12 cellular contexts compared by ENCODE assay signal in genomic region chr10:122476034-122476695, GRCh38. TPM values are rescaled to one million over a fixed set of nuclear protein-coding genes. Genes with fewer than 3 reads are reported as not detected.
DNase-seq lines count a peak whose midpoint lies in the region; ATAC-seq, FAIRE-seq and TF ChIP-seq lines count a peak whose summit lies in the region.
"Had no signal": no experiment of that assay in that cellular context is flagged by ENCODE, and none has a peak within 500 bp of the region (broad histone marks: within the 10 kb centered on the region; RNA-seq: fewer than 3 reads in every experiment).

No MANE protein-coding gene starts in this region.

- FAIRE-seq in HepG2 (lab: Jason Lieb, UNC), result no peak

- intact Hi-C loops in HepG2 (cut with micrococcal nuclease; ENCODE audit: unreplicated experiment) (no loop called here), right lobe of liver (cut with DNase I) (no loop called here), left lung (cut with DNase I) (no loop called here)
- intact Hi-C loops in activated T-helper 1 cell treated with anti-CD3 and anti-CD28 coated beads, Interleukin-12 subunit alpha, Interleukin-12 subunit beta, Interleukin-2, Interleukin-4 antibody, amounts not matched to agents 30 ng/mL and 10 ng/mL and 1 ng/mL, durations not matched to agents 14 hours and 24 hours and 36 hours (cut with micrococcal nuclease), result no loop called here

- TF ChIP-seq POLR2A in HepG2 (IDR thresholded peaks at IDR 0.05; ENCODE audit: insufficient read depth in 1 of 2, low read depth in 2 of 2, low read length in 2 of 2) (no peak), right lobe of liver (IDR thresholded peaks at IDR 0.05) (no peak)

- H3K27ac ChIP-seq in HepG2 (ENCODE audit: extremely low read length, insufficient read depth, low read length), result no peak overlapping the region
- no peak overlapping the region for H3K27ac ChIP-seq in right lobe of liver
- no peak overlapping the region for H3K27ac ChIP-seq in left lung
- H3K27ac ChIP-seq: KMS-11 had no signal

- TF ChIP-seq EP300 in HepG2 (IDR thresholded peaks at IDR 0.05; ENCODE audit: low read depth in 2 of 2, low read length in 2 of 2) (no peak), HepG2 (CRISPR knock-in tag; IDR thresholded peaks at IDR 0.05; ENCODE audit: borderline replicate concordance) (no peak)

- no TSS peak for BruUV-seq in HepG2 (replicated peaks; lab: Mats Ljungman, UMichigan)

- TF ChIP-seq CTCF in HepG2 (CRISPR knock-in tag; IDR thresholded peaks at IDR 0.05) (no peak), right lobe of liver (IDR thresholded peaks at IDR 0.05) (no peak), brain (conservative IDR thresholded peaks at IDR 0.05) (no peak), left lung (IDR thresholded peaks at IDR 0.05) (no peak)

- ATAC-seq in HepG2 (peak; percentile 48; the same call in 2 of the 3 replicates), right lobe of liver (no peak), left lung (no peak)

- peaks cover 4% of the 10 kb centered on the region for H3K27me3 Mint-ChIP-seq in brain
- H3K27me3 Mint-ChIP-seq in activated T-helper 1 cell treated with anti-CD3 and anti-CD28 coated beads, Interleukin-12 subunit alpha, Interleukin-12 subunit beta, Interleukin-2, Interleukin-4 antibody, amounts not matched to agents 30 ng/mL and 10 ng/mL and 1 ng/mL, durations not matched to agents 14 hours and 24 hours and 36 hours (ENCODE audit: insufficient read depth), result peaks cover 20% of the 10 kb centered on the region

- H3K9me3 Mint-ChIP-seq in brain, result peaks cover 0 to 2% (median 0%) of the 10 kb centered on the region in 5 experiments
- H3K9me3 Mint-ChIP-seq in activated T-helper 1 cell treated with anti-CD3 and anti-CD28 coated beads, Interleukin-12 subunit alpha, Interleukin-12 subunit beta, Interleukin-2, Interleukin-4 antibody, amounts not matched to agents 30 ng/mL and 10 ng/mL and 1 ng/mL, durations not matched to agents 14 hours and 24 hours and 36 hours, result no peaks in the 10 kb centered on the region

- peak overlapping the region; percentile 81 to 93 (median 92) for H3K27ac Mint-ChIP-seq in brain
- H3K27ac Mint-ChIP-seq in activated T-helper 1 cell treated with anti-CD3 and anti-CD28 coated beads, Interleukin-12 subunit alpha, Interleukin-12 subunit beta, Interleukin-2, Interleukin-4 antibody, amounts not matched to agents 30 ng/mL and 10 ng/mL and 1 ng/mL, durations not matched to agents 14 hours and 24 hours and 36 hours, result no peak overlapping the region

- in situ Hi-C loops in HepG2 (cut with HindIII; ENCODE audit: extremely low pct_ligation_motif_present, low pct_unique_long_range_greater_than_20kb), result no loop called here

- POLR2A ChIA-PET in HepG2 (lab: Yijun Ruan, JAX), result no interaction called here

- no peaks in the 10 kb centered on the region for H3K36me3 Mint-ChIP-seq in brain
- H3K36me3 Mint-ChIP-seq in activated T-helper 1 cell treated with anti-CD3 and anti-CD28 coated beads, Interleukin-12 subunit alpha, Interleukin-12 subunit beta, Interleukin-2, Interleukin-4 antibody, amounts not matched to agents 30 ng/mL and 10 ng/mL and 1 ng/mL, durations not matched to agents 14 hours and 24 hours and 36 hours (ENCODE audit: low read depth), result no peaks in the 10 kb centered on the region

- no peaks in the 10 kb centered on the region for H3K79me2 ChIP-seq in HepG2 (ENCODE audit: insufficient read depth, low read length)

- CTCF ChIA-PET in HepG2 (lab: Yijun Ruan, JAX; ENCODE audit: low intra/inter-chr PET ratio, low total read pairs), result no interaction called here

- H2AFZ ChIP-seq in HepG2 (ENCODE audit: low read length), result no peak overlapping the region

- H4K20me1 ChIP-seq in HepG2 (ENCODE audit: insufficient read depth, low read length), result no peaks in the 10 kb centered on the region

- peak overlapping the region; percentile 6; the same call in 1 of the 2 replicates for H3K4me2 ChIP-seq in HepG2 (ENCODE audit: low read depth, low read length)
- H3K4me2 ChIP-seq: KMS-11 had no signal

- TF ChIP-seq RAD21 in HepG2 (CRISPR knock-in tag; IDR thresholded peaks at IDR 0.05), result no peak

- peaks cover 66% of the 10 kb centered on the region for H3K4me1 Mint-ChIP-seq in brain
- no peaks in the 10 kb centered on the region for H3K4me1 Mint-ChIP-seq in activated T-helper 1 cell treated with anti-CD3 and anti-CD28 coated beads, Interleukin-12 subunit alpha, Interleukin-12 subunit beta, Interleukin-2, Interleukin-4 antibody, amounts not matched to agents 30 ng/mL and 10 ng/mL and 1 ng/mL, durations not matched to agents 14 hours and 24 hours and 36 hours (ENCODE audit: low read depth)

- no peak overlapping the region for H3K9ac ChIP-seq in HepG2 (ENCODE audit: insufficient read depth, low read depth, low read length)
- H3K9ac ChIP-seq: KMS-11 had no signal

- no peaks in the 10 kb centered on the region for H3K9me3 ChIP-seq in HepG2 (ENCODE audit: low read length)
- H3K9me3 ChIP-seq in right lobe of liver, result no peaks in the 10 kb centered on the region
- no peaks in the 10 kb centered on the region for H3K9me3 ChIP-seq in left lung

- H3K4me1 ChIP-seq in HepG2 (ENCODE audit: insufficient read depth, low read length), result 0 out of 2 replicates have a peak, but pooled peaks cover 8% of the 10 kb centered on the region
- peaks cover 0 to 2% (median 0%) of the 10 kb centered on the region in 4 donors for H3K4me1 ChIP-seq in right lobe of liver
- peaks cover 6% of the 10 kb centered on the region in 2 donors for H3K4me1 ChIP-seq in left lung

- no peak overlapping the region for H3K4me3 ChIP-seq in HepG2 (replicated peaks in 1 of 3; ENCODE audit: insufficient read depth in 1 of 3, low read depth in 2 of 3, low read length in 3 of 3)
- no peak overlapping the region for H3K4me3 ChIP-seq in right lobe of liver
- no peak overlapping the region for H3K4me3 ChIP-seq in left lung
- H3K4me3 ChIP-seq: skin epidermis had no signal

- peaks cover 3 to 56% of the 10 kb centered on the region in 2 experiments; a peak in 4 of 5 replicates for H3K27me3 ChIP-seq in HepG2 (ENCODE audit: control insufficient read depth in 1 of 2, insufficient read depth in 2 of 2, low read length in 2 of 2)
- no peaks in the 10 kb centered on the region for H3K27me3 ChIP-seq in right lobe of liver
- H3K27me3 ChIP-seq in left lung, result peaks cover 0 to 4% of the 10 kb centered on the region in 2 donors

- no peaks in the 10 kb centered on the region for H3K36me3 ChIP-seq in HepG2 (replicated peaks in 1 of 2; ENCODE audit: control insufficient read depth in 1 of 2, insufficient read depth in 2 of 2, low read length in 2 of 2)
- no peaks in the 10 kb centered on the region for H3K36me3 ChIP-seq in right lobe of liver
- H3K36me3 ChIP-seq in left lung, result no peaks in the 10 kb centered on the region

- DNase-seq in HepG2 (ENCODE audit: low spot score), result no peak
- no peak for DNase-seq in right lobe of liver
- DNase-seq in left lung, result peak; percentile 23 to 38
- DNase-seq in activated gamma-delta T cell (lab: John Stamatoyannopoulos, UW), result no peak
- DNase-seq in MV-4-11 (lab: John Stamatoyannopoulos, UW), result no peak
- no peak for DNase-seq in activated T-helper 1 cell treated with anti-CD3 and anti-CD28 coated beads, Interleukin-12 subunit alpha, Interleukin-12 subunit beta, Interleukin-2, Interleukin-4 antibody, amounts not matched to agents 30 ng/mL and 10 ng/mL and 1 ng/mL, durations not matched to agents 14 hours and 24 hours and 36 hours (ENCODE audit: low spot score)
- no peak for DNase-seq in HuH-7 (ENCODE audit: low spot score)
- DNase-seq: amniotic stem cell, EL had no signal

- peak overlapping the region; percentile 53 to 80 (median 61) for H3K4me3 Mint-ChIP-seq in brain
- H3K4me3 Mint-ChIP-seq in activated T-helper 1 cell treated with anti-CD3 and anti-CD28 coated beads, Interleukin-12 subunit alpha, Interleukin-12 subunit beta, Interleukin-2, Interleukin-4 antibody, amounts not matched to agents 30 ng/mL and 10 ng/mL and 1 ng/mL, durations not matched to agents 14 hours and 24 hours and 36 hours, result no peak overlapping the region

- 6% methylated on average over 7 of the region's 12 CpGs for WGBS in HepG2 (ENCODE audit: low lambda C conversion rate)
- no CpG with 5 or more reads among the region's 12 CpGs for WGBS in right lobe of liver (ENCODE audit: insufficient coverage, low coverage, low lambda C conversion rate, missing lambda C conversion rate)

RNA-seq across cellular contexts. Expression of gene HTRA1, which starts 14.8 kb away (rescaled TPM):
- total RNA-seq in HepG2 (2016; rRNA removed; fragmentation: Illumina TruSeq; extraction: Trizol), result 0.17 and 0.40 TPM in 2 replicates
- total RNA-seq in HepG2 (2016; cell fraction: cytosol; rRNA removed; fragmentation: Illumina TruSeq; extraction: Trizol; ENCODE audit: low read depth), result 0.10 TPM in 1 of 2 replicates, not detected in the other
- total RNA-seq in HepG2 (2016; cell fraction: insoluble cytoplasmic fraction; rRNA removed; fragmentation: Illumina TruSeq; extraction: Trizol), result 0.15 and 0.37 TPM in 2 replicates
- total RNA-seq in HepG2 (2016; cell fraction: membrane; rRNA removed; fragmentation: Illumina TruSeq; extraction: Trizol), result 0.31 and 0.48 TPM in 2 replicates
- total RNA-seq in HepG2 (2016; cell fraction: nucleus; rRNA removed; fragmentation: Illumina TruSeq; extraction: Trizol), result 0.43 TPM in 1 of 2 replicates, not detected in the other
- polyA plus RNA-seq in HepG2 (2011; rRNA removed), result 0.11 and 0.18 TPM in 2 replicates
- polyA plus RNA-seq in HepG2 (2011; cell fraction: cytosol; rRNA removed), result 0.09 and 0.16 TPM in 2 replicates
- polyA plus RNA-seq in HepG2 (2011; cell fraction: nucleus; rRNA removed), result 0.13 TPM in 1 of 2 replicates, not detected in the other
- polyA plus RNA-seq in HepG2 (2012), result 0.09 and 0.11 TPM in 2 replicates
- polyA plus RNA-seq in HepG2 (2016; cell fraction: cytosol; fragmentation: Illumina TruSeq; extraction: Trizol; ENCODE audit: low read depth), result 0.18 TPM in 2 replicates
- polyA plus RNA-seq in HepG2 (2016; cell fraction: insoluble cytoplasmic fraction; fragmentation: Illumina TruSeq; extraction: Trizol; ENCODE audit: low read depth), result 0.13 TPM in 1 of 2 replicates, not detected in the other
- 0.22 TPM in 2 replicates for polyA plus RNA-seq in HepG2 (2016; cell fraction: membrane; fragmentation: Illumina TruSeq; extraction: Trizol; ENCODE audit: low read depth)
- 0.29 TPM in 1 of 2 replicates, not detected in the other for polyA plus RNA-seq in HepG2 (2016; cell fraction: nucleus; fragmentation: Illumina TruSeq; extraction: Trizol; ENCODE audit: insufficient read depth, low read depth)
- polyA minus RNA-seq in HepG2 (2011; rRNA and poly(A)+ RNA removed; ENCODE audit: low replicate concordance), result 23.5 TPM in 1 of 2 replicates, not detected in the other
- 0.26 TPM in 1 of 2 replicates, not detected in the other for polyA minus RNA-seq in HepG2 (2011; cell fraction: cytosol; rRNA and poly(A)+ RNA removed)
- polyA minus RNA-seq in HepG2 (2011; cell fraction: nucleus; rRNA and poly(A)+ RNA removed), result not detected in 2 replicates
- total RNA-seq in right lobe of liver, result 100 to 1,000 TPM in 3 of 6 experiments, 10 to 100 TPM in 3; 91.9 to 224 (median 134) TPM
- 280 TPM for polyA plus RNA-seq in brain (ENCODE audit: insufficient read depth, low read depth, low replicate concordance)
- total RNA-seq in left lung, result 100 to 1,000 TPM in 1 of 2 donors, 10 to 100 TPM in 1; 80.5 to 124 TPM
- total RNA-seq in activated T-helper 1 cell treated with anti-CD3 and anti-CD28 coated beads, Interleukin-12 subunit alpha, Interleukin-12 subunit beta, Interleukin-2, Interleukin-4 antibody, amounts not matched to agents 30 ng/mL and 10 ng/mL and 1 ng/mL, durations not matched to agents 14 hours and 24 hours and 36 hours, result not detected in 2 replicates

RNA-seq across cellular contexts. Expression of gene ARMS2, which starts 21.7 kb away (rescaled TPM):
- total RNA-seq in HepG2 (2016; rRNA removed; fragmentation: Illumina TruSeq; extraction: Trizol) (not detected in 2 replicates), right lobe of liver (not detected), left lung (not detected)
- total RNA-seq in HepG2 (2016; cell fraction: cytosol; rRNA removed; fragmentation: Illumina TruSeq; extraction: Trizol; ENCODE audit: low read depth), result not detected in 2 replicates
- not detected in 2 replicates for total RNA-seq in HepG2 (2016; cell fraction: insoluble cytoplasmic fraction; rRNA removed; fragmentation: Illumina TruSeq; extraction: Trizol)
- not detected in 2 replicates for total RNA-seq in HepG2 (2016; cell fraction: membrane; rRNA removed; fragmentation: Illumina TruSeq; extraction: Trizol)
- total RNA-seq in HepG2 (2016; cell fraction: nucleus; rRNA removed; fragmentation: Illumina TruSeq; extraction: Trizol), result not detected in 2 replicates
- polyA plus RNA-seq in HepG2 (2011; rRNA removed) (not detected in 2 replicates), brain (ENCODE audit: insufficient read depth, low read depth, low replicate concordance) (not detected)
- polyA plus RNA-seq in HepG2 (2011; cell fraction: cytosol; rRNA removed), result not detected in 2 replicates
- 0.23 TPM in 1 of 2 replicates, not detected in the other for polyA plus RNA-seq in HepG2 (2011; cell fraction: nucleus; rRNA removed)
- polyA plus RNA-seq in HepG2 (2012), result not detected in 2 replicates
- polyA plus RNA-seq in HepG2 (2016; cell fraction: cytosol; fragmentation: Illumina TruSeq; extraction: Trizol; ENCODE audit: low read depth), result not detected in 2 replicates
- not detected in 2 replicates for polyA plus RNA-seq in HepG2 (2016; cell fraction: insoluble cytoplasmic fraction; fragmentation: Illumina TruSeq; extraction: Trizol; ENCODE audit: low read depth)
- not detected in 2 replicates for polyA plus RNA-seq in HepG2 (2016; cell fraction: membrane; fragmentation: Illumina TruSeq; extraction: Trizol; ENCODE audit: low read depth)
- not detected in 2 replicates for polyA plus RNA-seq in HepG2 (2016; cell fraction: nucleus; fragmentation: Illumina TruSeq; extraction: Trizol; ENCODE audit: insufficient read depth, low read depth)
- not detected in 2 replicates for polyA minus RNA-seq in HepG2 (2011; rRNA and poly(A)+ RNA removed; ENCODE audit: low replicate concordance)
- polyA minus RNA-seq in HepG2 (2011; cell fraction: cytosol; rRNA and poly(A)+ RNA removed), result not detected in 2 replicates
- polyA minus RNA-seq in HepG2 (2011; cell fraction: nucleus; rRNA and poly(A)+ RNA removed), result not detected in 2 replicates
- not detected in 2 replicates for total RNA-seq in activated T-helper 1 cell treated with anti-CD3 and anti-CD28 coated beads, Interleukin-12 subunit alpha, Interleukin-12 subunit beta, Interleukin-2, Interleukin-4 antibody, amounts not matched to agents 30 ng/mL and 10 ng/mL and 1 ng/mL, durations not matched to agents 14 hours and 24 hours and 36 hours

Comparison
In these comparisons a context has a peak if more than half of its experiments do, and no peak if none do; other contexts are left out.
1. RNA of gene HTRA1, which starts 14.8 kb away (total RNA-seq): 91.9 to 224 TPM in right lobe of liver and 80.5 to 124 TPM in left lung; 0.10 to 0.48 TPM in HepG2 and not detected in activated T-helper 1 cell treated with anti-CD3 and anti-CD28 coated beads, Interleukin-12 subunit alpha, Interleukin-12 subunit beta, Interleukin-2, Interleukin-4 antibody, amounts not matched to agents 30 ng/mL and 10 ng/mL and 1 ng/mL, durations not matched to agents 14 hours and 24 hours and 36 hours; every median in the first group is over 10 times any median in the second.
2. DNase-seq: peak in left lung (2 of 2); none in HepG2 (single experiment), right lobe of liver (0 of 3), activated gamma-delta T cell (single experiment), MV-4-11 (single experiment), activated T-helper 1 cell treated with anti-CD3 and anti-CD28 coated beads, Interleukin-12 subunit alpha, Interleukin-12 subunit beta, Interleukin-2, Interleukin-4 antibody, amounts not matched to agents 30 ng/mL and 10 ng/mL and 1 ng/mL, durations not matched to agents 14 hours and 24 hours and 36 hours (single experiment) and HuH-7 (single experiment).